Comparison of ENCODE assay signal across 1 cellular context in genomic region chr4:186781032-186781917, GRCh38.
TF ChIP-seq lines count a peak whose summit lies in the region.

No MANE protein-coding gene starts in this region.

TF ChIP-seq in HCT116, 20 proteins besides CTCF, POLR2A, EP300 and RAD21 (continued from another document):
- TF ChIP-seq MAX (IDR thresholded peaks at IDR 0.05) = no peak
TF ChIP-seq in HCT116: peak in this region for 3.
